ENCODE assay signal across 22 cellular contexts in the genomic region with DNA sequence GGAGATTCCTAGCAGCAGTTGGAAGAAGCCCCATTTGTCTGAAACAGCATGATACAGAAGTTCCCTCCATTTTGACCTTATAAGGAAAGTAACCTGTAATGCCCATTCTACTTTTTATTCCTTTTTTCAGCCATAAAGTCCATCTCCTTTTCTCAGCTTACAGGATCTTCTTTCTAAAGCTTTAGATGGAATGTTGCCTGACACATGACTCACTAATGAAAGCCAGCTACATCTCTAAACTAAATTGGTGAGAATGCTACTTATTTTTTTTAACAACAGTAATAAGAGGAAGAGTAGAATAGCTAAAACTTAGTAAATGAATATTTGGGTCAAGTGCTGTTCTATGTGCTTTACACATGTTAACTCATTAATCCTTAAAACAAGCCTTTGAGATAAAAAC.
"Had no signal": no experiment of that assay in that cellular context is flagged by ENCODE, and none has a peak within 500 bp of the region (broad histone marks: within the 10 kb centered on the region; RNA-seq: fewer than 3 reads in every experiment).

No MANE protein-coding gene starts in this region.

- H3K27ac ChIP-seq: colonic mucosa, foreskin keratinocyte, left lung, lower lobe of right lung, right atrium auricular region, sigmoid colon, thoracic aorta, transverse colon had no signal

- DNase-seq: colonic mucosa; dermis blood vessel endothelial cell; foreskin keratinocyte; immature natural killer cell; left lung; lower lobe of right lung; natural killer cell; posterior cingulate gyrus; sigmoid colon; stimulated activated CD4-positive, alpha-beta T cell treated with anti-CD3 and anti-CD28 coated beads, Interleukin-2, amount 100 ng/mL, for 24 hours; stimulated activated CD4-positive, alpha-beta T cell treated with anti-CD3 and anti-CD28 coated beads, Interleukin-4, amount 100 ng/mL, for 4 hours; stimulated activated naive B cell treated with anti-CD40 and anti-IgM and Interleukin-4, amounts not matched to agents 10 μg/mL and 1 μg/mL and 100 μg/mL, for 72 hours; stimulated activated naive CD8-positive, alpha-beta T cell treated with anti-CD3 and anti-CD28 coated beads, Interleukin-15, amount 100 ng/mL, for 72 hours; substantia nigra; transverse colon had no signal

- ATAC-seq: foreskin keratinocyte; left lung; lower lobe of right lung; natural killer cell; stimulated activated naive B cell treated with anti-CD40 and anti-IgM and Interleukin-4, amounts not matched to agents 10 μg/mL and 1 μg/mL and 100 μg/mL, for 72 hours; stimulated activated naive CD8-positive, alpha-beta T cell treated with anti-CD3 and anti-CD28 coated beads, Interleukin-15, amount 100 ng/mL, for 72 hours had no signal

- H3K4me1 ChIP-seq: colonic mucosa, foreskin keratinocyte, left lung, lower lobe of right lung, right atrium auricular region, sigmoid colon, transverse colon had no signal

- H3K4me3 ChIP-seq: colonic mucosa, left lung, lower lobe of right lung, right atrium auricular region, sigmoid colon, skin epidermis, thoracic aorta, transverse colon had no signal

- H3K4me1 Mint-ChIP-seq: memory B cell; mesothelial cell of epicardium; neural crest cell; stimulated activated naive B cell treated with anti-CD40 and anti-IgM and Interleukin-4, amounts not matched to agents 10 μg/mL and 1 μg/mL and 100 μg/mL, for 72 hours; stimulated activated naive CD8-positive, alpha-beta T cell treated with anti-CD3 and anti-CD28 coated beads, Interleukin-15, amount 100 ng/mL, for 72 hours had no signal

- H3K27me3 Mint-ChIP-seq: memory B cell; stimulated activated naive B cell treated with anti-CD40 and anti-IgM and Interleukin-4, amounts not matched to agents 10 μg/mL and 1 μg/mL and 100 μg/mL, for 72 hours had no signal

- H3K36me3 Mint-ChIP-seq: memory B cell; mesothelial cell of epicardium; stimulated activated naive B cell treated with anti-CD40 and anti-IgM and Interleukin-4, amounts not matched to agents 10 μg/mL and 1 μg/mL and 100 μg/mL, for 72 hours had no signal

- H3K27ac Mint-ChIP-seq: memory B cell; mesothelial cell of epicardium; natural killer cell; stimulated activated naive B cell treated with anti-CD40 and anti-IgM and Interleukin-4, amounts not matched to agents 10 μg/mL and 1 μg/mL and 100 μg/mL, for 72 hours; stimulated activated naive CD8-positive, alpha-beta T cell treated with anti-CD3 and anti-CD28 coated beads, Interleukin-15, amount 100 ng/mL, for 72 hours had no signal

- H3K9me3 ChIP-seq: colonic mucosa, left lung, lower lobe of right lung, sigmoid colon, thoracic aorta, transverse colon had no signal

- H3K4me3 Mint-ChIP-seq: immature natural killer cell; memory B cell; mesothelial cell of epicardium; natural killer cell; neural crest cell; stimulated activated naive B cell treated with anti-CD40 and anti-IgM and Interleukin-4, amounts not matched to agents 10 μg/mL and 1 μg/mL and 100 μg/mL, for 72 hours; stimulated activated naive CD8-positive, alpha-beta T cell treated with anti-CD3 and anti-CD28 coated beads, Interleukin-15, amount 100 ng/mL, for 72 hours had no signal

- FAIRE-seq: keratinocyte had no signal

- H3K36me3 ChIP-seq: colonic mucosa, left lung, lower lobe of right lung, right atrium auricular region, sigmoid colon, thoracic aorta, transverse colon had no signal

- H3K27me3 ChIP-seq: colonic mucosa, left lung, right atrium auricular region, sigmoid colon had no signal

- H3K9me3 Mint-ChIP-seq: immature natural killer cell had no signal
